In the genomic region with DNA sequence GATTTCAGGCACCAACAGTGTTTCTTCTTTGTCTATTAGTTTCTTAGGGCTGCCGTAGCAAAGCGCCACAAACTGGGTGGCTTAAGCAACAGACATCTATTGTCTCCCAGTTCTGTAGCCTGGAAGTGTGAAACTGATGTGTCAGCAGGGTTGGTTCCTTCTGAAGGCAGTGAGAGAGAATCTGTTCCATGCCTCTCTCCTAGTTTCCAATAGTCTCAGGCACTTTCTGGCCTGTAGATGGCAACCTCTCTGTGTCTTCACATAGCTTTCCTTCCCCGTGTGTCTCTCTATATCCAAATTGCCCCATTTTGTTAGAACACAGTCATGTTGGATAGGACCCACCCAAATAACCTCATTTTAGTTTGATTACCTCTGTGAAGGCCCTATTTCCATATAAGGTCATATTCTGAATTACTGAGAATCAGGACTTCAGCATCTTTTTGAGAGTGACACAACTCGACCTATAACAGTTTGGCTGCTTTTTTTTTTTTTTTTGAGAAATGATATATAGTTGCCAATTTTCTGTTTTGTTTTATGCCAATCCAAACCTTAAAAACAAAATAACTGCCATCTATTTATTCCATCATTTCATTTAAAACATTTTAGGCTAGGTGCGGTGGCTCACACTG, we compare ENCODE assay signal across 9 cellular contexts.
DNase-seq lines count a peak whose midpoint lies in the region; ATAC-seq and TF ChIP-seq lines count a peak whose summit lies in the region.
"Had no signal": no experiment of that assay in that cellular context is flagged by ENCODE, and none has a peak within 500 bp of the region (broad histone marks: within the 10 kb centered on the region; RNA-seq: fewer than 3 reads in every experiment).

No MANE protein-coding gene starts in this region.

- H3K27me3 ChIP-seq in NT2/D1 (ENCODE audit: insufficient read depth, insufficient read length) = no peaks in the 10 kb centered on the region
- H3K27me3 ChIP-seq in ovary = no peaks in the 10 kb centered on the region

- H3K9me3 Mint-ChIP-seq in neural crest cell = no peaks in the 10 kb centered on the region

- intact Hi-C loops in ovary (cut with DNase I) = no loop called here

- TF ChIP-seq POLR2A in ovary (IDR thresholded peaks at IDR 0.05) = no peak

- no peak for TF ChIP-seq EP300 in ovary (IDR thresholded peaks at IDR 0.05)

- no peaks in the 10 kb centered on the region for H3K36me3 Mint-ChIP-seq in neural crest cell (ENCODE audit: low read depth)

- H3K27me3 Mint-ChIP-seq in neural crest cell (ENCODE audit: low read depth) = no peaks in the 10 kb centered on the region
- H3K27me3 Mint-ChIP-seq: B cell had no signal

- peak; percentile 70 for ATAC-seq in HG02938 (IDR thresholded peaks at IDR 0.05; ENCODE audit: unreplicated experiment)
- no peak for ATAC-seq in HG03045 (IDR thresholded peaks at IDR 0.05; ENCODE audit: unreplicated experiment)

- H3K4me3 ChIP-seq in NT2/D1 (ENCODE audit: insufficient read length, low read depth) (peak overlapping the region; percentile 50), epithelial cell of esophagus (ENCODE audit: low read length) (no peak overlapping the region), ovary (no peak overlapping the region)

- H3K36me3 ChIP-seq in NT2/D1 (ENCODE audit: insufficient read depth, insufficient read length, low read length) = no peaks in the 10 kb centered on the region
- H3K36me3 ChIP-seq in ovary = no peaks in the 10 kb centered on the region

- TF ChIP-seq CTCF in epithelial cell of esophagus (IDR thresholded peaks at IDR 0.05; ENCODE audit: insufficient read depth, low read depth, low read length, missing control alignments) (peak; percentile 68), neural crest cell (conservative IDR thresholded peaks at IDR 0.05) (peak; percentile 58), ovary (IDR thresholded peaks at IDR 0.05) (no peak)

- H3K27ac ChIP-seq in ovary = no peak overlapping the region

- H3K9ac ChIP-seq in NT2/D1 (ENCODE audit: insufficient read length, low read depth) = peak overlapping the region; percentile 44

- H3K4me3 Mint-ChIP-seq in neural crest cell = no peak overlapping the region
- H3K4me3 Mint-ChIP-seq: B cell had no signal

- H3K4me1 Mint-ChIP-seq in neural crest cell = peaks cover 11% of the 10 kb centered on the region
- H3K4me1 Mint-ChIP-seq: B cell had no signal

- H3K9me3 ChIP-seq in NT2/D1 (ENCODE audit: insufficient read depth, low read length) = 0 out of 2 replicates have a peak, but pooled peaks cover 2% of the 10 kb centered on the region
- no peaks in the 10 kb centered on the region for H3K9me3 ChIP-seq in ovary

- 72 to 85% (median 82%) methylated on average over 5 of the region's 5 CpGs for WGBS in ovary, 3 donors

- H3K4me1 ChIP-seq in NT2/D1 (ENCODE audit: insufficient read depth, insufficient read length) = no peaks in the 10 kb centered on the region
- no peaks in the 10 kb centered on the region for H3K4me1 ChIP-seq in ovary (ENCODE audit: insufficient read depth)

- DNase-seq in NCI-H1417 (lab: John Stamatoyannopoulos, UW) = peak in 2 of 3 experiments; percentile 8 to 52
- no peak for DNase-seq in NCI-H1417 treated with DMSO at 0.1 percent for 48 hours (lab: John Stamatoyannopoulos, UW)
- DNase-seq in NT2/D1 (ENCODE audit: low read depth, low spot score) = no peak
- DNase-seq in epithelial cell of esophagus (ENCODE audit: low read depth) = peak; percentile 67
- DNase-seq in neural crest cell (ENCODE audit: low read depth, low spot score) = no peak
- no peak for DNase-seq in ovary

- H3K27ac Mint-ChIP-seq in neural crest cell (ENCODE audit: unreplicated experiment) = no peak overlapping the region
- H3K27ac Mint-ChIP-seq: B cell had no signal

Comparison
In these comparisons a context has a peak if more than half of its experiments do, and no peak if none do; other contexts are left out.
1. DNase-seq: peak in NCI-H1417 (2 of 3) and epithelial cell of esophagus (single experiment); none in NCI-H1417 treated with DMSO at 0.1 percent for 48 hours (single experiment), NT2/D1 (single experiment), neural crest cell (single experiment) and ovary (0 of 5).
2. CTCF ChIP-seq: peak in epithelial cell of esophagus (single experiment) and neural crest cell (single experiment); none in ovary (0 of 3).